ENCODE assay signal across 8 cellular contexts in genomic region chr7:44749992-44750391, GRCh38. TPM values are rescaled to one million over a fixed set of nuclear protein-coding genes. Genes with fewer than 3 reads are reported as not detected.
DNase-seq lines count a peak whose midpoint lies in the region; ATAC-seq, FAIRE-seq and TF ChIP-seq lines count a peak whose summit lies in the region.
"Had no signal": no experiment of that assay in that cellular context is flagged by ENCODE, and none has a peak within 500 bp of the region (broad histone marks: within the 10 kb centered on the region; RNA-seq: fewer than 3 reads in every experiment).

No MANE protein-coding gene starts in this region.

- peak overlapping the region; percentile 97 for H3K27ac Mint-ChIP-seq in T-helper 17 cell

- peaks cover 47% of the 10 kb centered on the region for H3K79me2 ChIP-seq in smooth muscle cell (ENCODE audit: low read depth)

- H3K36me3 Mint-ChIP-seq in T-helper 17 cell (ENCODE audit: low read depth): no peaks in the 10 kb centered on the region

- H3K27ac ChIP-seq in smooth muscle cell (ENCODE audit: low read depth): no peak overlapping the region

- H3K9me3 ChIP-seq in T-helper 17 cell (ENCODE audit: control insufficient read depth, low read length, poor library complexity, severe bottlenecking) (no peaks in the 10 kb centered on the region), smooth muscle cell (replicated peaks; ENCODE audit: low read depth) (no peaks in the 10 kb centered on the region)

- TF ChIP-seq CTCF in fibroblast of mammary gland (conservative IDR thresholded peaks at IDR 0.05; ENCODE audit: control insufficient read depth, insufficient read depth, low read depth, low read length): no peak
- no peak for TF ChIP-seq CTCF in smooth muscle cell (IDR thresholded peaks at IDR 0.05; ENCODE audit: borderline replicate concordance, insufficient read depth, poor library complexity, severe bottlenecking)

- peak overlapping the region; percentile 97 for H3K4me3 Mint-ChIP-seq in T-helper 17 cell

- H3K4me2 ChIP-seq in smooth muscle cell: peak overlapping the region; percentile 98

- H3K4me3 ChIP-seq in fibroblast of mammary gland (ENCODE audit: control insufficient read depth, low read depth, low read length) (peak overlapping the region; percentile 69), smooth muscle cell (peak overlapping the region; percentile 99)

- no peaks in the 10 kb centered on the region for H3K27me3 ChIP-seq in smooth muscle cell (ENCODE audit: low read depth)

- peak; percentile 73 for FAIRE-seq in GM12892 (lab: Jason Lieb, UNC)

- H4K20me1 ChIP-seq in smooth muscle cell (ENCODE audit: low read depth): peaks cover 50% of the 10 kb centered on the region

- 86% methylated on average over 2 of the region's 2 CpGs for WGBS in smooth muscle cell (ENCODE audit: low lambda C conversion rate)

- no peak for ATAC-seq in T-helper 17 cell

- H3K36me3 ChIP-seq in smooth muscle cell (ENCODE audit: low read depth): no peaks in the 10 kb centered on the region

- H3K4me1 Mint-ChIP-seq in T-helper 17 cell: peaks cover 33% of the 10 kb centered on the region

- H2AFZ ChIP-seq in smooth muscle cell (ENCODE audit: low read depth): no peak overlapping the region

- no peak for TF ChIP-seq POLR2A in GM12892 (IDR thresholded peaks at IDR 0.05; ENCODE audit: low read depth, low read length)

- no peaks in the 10 kb centered on the region for H3K27me3 Mint-ChIP-seq in T-helper 17 cell

- no peak overlapping the region for H3K9ac ChIP-seq in smooth muscle cell (ENCODE audit: low read depth)

- DNase-seq in GM12892 (ENCODE audit: insufficient read length) (no peak), T-helper 17 cell (no peak), fibroblast of mammary gland (ENCODE audit: low read depth) (no peak), smooth muscle cell (lab: John Stamatoyannopoulos, UW; ENCODE audit: unreplicated experiment) (no peak), kidney glomerular epithelial cell (lab: John Stamatoyannopoulos, UW) (no peak), Kasumi-1 (lab: John Stamatoyannopoulos, UW) (no peak), NCI-H146 (lab: John Stamatoyannopoulos, UW) (no peak)
- DNase-seq: T-helper 9 cell had no signal

- no peaks in the 10 kb centered on the region for H3F3A ChIP-seq in smooth muscle cell (ENCODE audit: low read depth)

- H3K4me1 ChIP-seq in smooth muscle cell (ENCODE audit: low read depth): peaks cover 13% of the 10 kb centered on the region

RNA-seq across cellular contexts. Expression of gene ZMIZ2, which starts 1.3 kb away (rescaled TPM):
- polyA plus RNA-seq in GM12892 (2012; ENCODE audit: missing spikeins): 56.1 TPM
- total RNA-seq in T-helper 17 cell (100 to 1,000 TPM; 117 to 171 TPM), smooth muscle cell (5.7 and 8.8 TPM in 2 replicates)
- 17.2 and 34.8 TPM in 2 replicates for polyA plus RNA-seq in smooth muscle cell

RNA-seq across cellular contexts. Expression of gene PPIA, which starts 46.5 kb away (rescaled TPM):
- 3,328 TPM for polyA plus RNA-seq in GM12892 (2012; ENCODE audit: missing spikeins)
- total RNA-seq in T-helper 17 cell (100 to 1,000 TPM; 691 to 692 TPM), smooth muscle cell (3,153 and 3,434 TPM in 2 replicates)
- polyA plus RNA-seq in smooth muscle cell: 2,853 and 2,990 TPM in 2 replicates

Comparison
In these comparisons a context has a peak if more than half of its experiments do, and no peak if none do; other contexts are left out.
1. RNA of gene ZMIZ2, which starts 1.3 kb away (total RNA-seq): 117 to 171 TPM in T-helper 17 cell; 5.7 to 8.8 TPM in smooth muscle cell; every median in the first group is over 10 times any median in the second.